In genomic region chr17:45247429-45248131, GRCh38 we compare ENCODE assay signal across 1 cellular context.
TF ChIP-seq lines count a peak whose summit lies in the region.

No MANE protein-coding gene starts in this region.

TF ChIP-seq in HepG2, 621 proteins besides CTCF, POLR2A, EP300 and RAD21 (continued from another document and continues in another):
- peak; percentile 53; the same call in 1 of the 2 replicates for TF ChIP-seq ZBTB34 (CRISPR knock-in tag; IDR thresholded peaks at IDR 0.05)
- TF ChIP-seq SNAI1 (CRISPR knock-in tag; IDR thresholded peaks at IDR 0.05; ENCODE audit: borderline replicate concordance), result no peak
- no peak for TF ChIP-seq KLF9 (CRISPR knock-in tag; IDR thresholded peaks at IDR 0.05; ENCODE audit: low read depth)
- TF ChIP-seq ZNF124 (CRISPR knock-in tag; IDR thresholded peaks at IDR 0.05), result no peak
- peak; percentile 57; the same call in 1 of the 2 replicates for TF ChIP-seq ZNF543 (CRISPR knock-in tag; IDR thresholded peaks at IDR 0.05)
- TF ChIP-seq EED (CRISPR knock-in tag; IDR thresholded peaks at IDR 0.05), result no peak
- no peak for TF ChIP-seq ZNF609 (CRISPR knock-in tag; IDR thresholded peaks at IDR 0.05; ENCODE audit: borderline replicate concordance)
- no peak for TF ChIP-seq XRCC5 (optimal IDR thresholded peaks at IDR 0.05; ENCODE audit: low read length)
- no peak for TF ChIP-seq ZNF839 (CRISPR knock-in tag; IDR thresholded peaks at IDR 0.05; ENCODE audit: borderline replicate concordance)
- TF ChIP-seq ATF7 (IDR thresholded peaks at IDR 0.05), result no peak
- TF ChIP-seq ATF7 (CRISPR knock-in tag; IDR thresholded peaks at IDR 0.05), result no peak
- TF ChIP-seq NR3C1 (CRISPR knock-in tag; IDR thresholded peaks at IDR 0.05), result no peak
- TF ChIP-seq AKAP8 (CRISPR knock-in tag; IDR thresholded peaks at IDR 0.05), result no peak
- TF ChIP-seq ZNF619 (CRISPR knock-in tag; IDR thresholded peaks at IDR 0.05), result no peak; the same call in 1 of the 2 replicates
- no peak for TF ChIP-seq SSRP1 (CRISPR knock-in tag; IDR thresholded peaks at IDR 0.05)
- TF ChIP-seq HNF4A (CRISPR knock-in tag; IDR thresholded peaks at IDR 0.05), result no peak
- TF ChIP-seq GLI4 (CRISPR knock-in tag; IDR thresholded peaks at IDR 0.05; ENCODE audit: borderline replicate concordance), result 0 out of 2 replicates have a peak, but pooled peaks have one; percentile 54
- TF ChIP-seq ZMYM4 (CRISPR knock-in tag; IDR thresholded peaks at IDR 0.05), result 0 out of 2 replicates have a peak, but pooled peaks have one; percentile 27
- peak; percentile 32 for TF ChIP-seq ERF (CRISPR knock-in tag; IDR thresholded peaks at IDR 0.05)
- 0 out of 2 replicates have a peak, but pooled peaks have one; percentile 65 for TF ChIP-seq PCBP1 (IDR thresholded peaks at IDR 0.05; ENCODE audit: borderline replicate concordance, low read depth, low read length)
- peak; percentile 71; the same call in 1 of the 2 replicates for TF ChIP-seq ZNF704 (CRISPR knock-in tag; IDR thresholded peaks at IDR 0.05; ENCODE audit: borderline replicate concordance)
- TF ChIP-seq ZNF160 (CRISPR knock-in tag; IDR thresholded peaks at IDR 0.05), result 0 out of 2 replicates have a peak, but pooled peaks have one; percentile 45
- peak; percentile 98 for TF ChIP-seq ZBTB21 (CRISPR knock-in tag; IDR thresholded peaks at IDR 0.05)
- no peak for TF ChIP-seq NFAT5 (CRISPR knock-in tag; IDR thresholded peaks at IDR 0.05)
- no peak for TF ChIP-seq RFX3 (CRISPR knock-in tag; IDR thresholded peaks at IDR 0.05)
- TF ChIP-seq ZNF747 (CRISPR knock-in tag; IDR thresholded peaks at IDR 0.05; ENCODE audit: borderline replicate concordance), result no peak; the same call in 1 of the 2 replicates
- TF ChIP-seq FUBP1 (CRISPR knock-in tag; IDR thresholded peaks at IDR 0.05; ENCODE audit: borderline replicate concordance), result no peak
- no peak for TF ChIP-seq EHMT2 (IDR thresholded peaks at IDR 0.05; ENCODE audit: borderline replicate concordance, low read depth, low read length)
- no peak for TF ChIP-seq AGO2 (optimal IDR thresholded peaks at IDR 0.05; ENCODE audit: low read depth, low read length)
- TF ChIP-seq HCFC1 (IDR thresholded peaks at IDR 0.05; ENCODE audit: low read depth, low read length), result no peak
- no peak for TF ChIP-seq ADNP (CRISPR knock-in tag; IDR thresholded peaks at IDR 0.05)
- TF ChIP-seq SYNCRIP (IDR thresholded peaks at IDR 0.05; ENCODE audit: insufficient read depth, low read depth, low read length), result no peak
- peak; percentile 63; the same call in 1 of the 2 replicates for TF ChIP-seq HOXD1 (CRISPR knock-in tag; IDR thresholded peaks at IDR 0.05)
- no peak for TF ChIP-seq ZNF414 (CRISPR knock-in tag; IDR thresholded peaks at IDR 0.05)
- TF ChIP-seq SIX1 (CRISPR knock-in tag; IDR thresholded peaks at IDR 0.05; ENCODE audit: borderline replicate concordance), result no peak
- TF ChIP-seq ZNF256 (CRISPR knock-in tag; conservative IDR thresholded peaks at IDR 0.05), result no peak
- no peak for TF ChIP-seq MBD4 (IDR thresholded peaks at IDR 0.05; ENCODE audit: borderline replicate concordance, low read length)
- TF ChIP-seq ZMYM3 (CRISPR knock-in tag; IDR thresholded peaks at IDR 0.05), result no peak
- peak; percentile 16 for TF ChIP-seq RBM39 (IDR thresholded peaks at IDR 0.05; ENCODE audit: low read depth, low read length, poor library complexity, severe bottlenecking)
- TF ChIP-seq ZNF674 (CRISPR knock-in tag; IDR thresholded peaks at IDR 0.05; ENCODE audit: low read depth), result no peak
- TF ChIP-seq FOXO4 (CRISPR knock-in tag; conservative IDR thresholded peaks at IDR 0.05), result no peak
- TF ChIP-seq ZNF512B (CRISPR knock-in tag; IDR thresholded peaks at IDR 0.05; ENCODE audit: borderline replicate concordance), result no peak
